Comparison of ENCODE assay signal across 8 cellular contexts in genomic region chr22:39003165-39003638, GRCh38. TPM values are rescaled to one million over a fixed set of nuclear protein-coding genes. Genes with fewer than 3 reads are reported as not detected.
DNase-seq lines count a peak whose midpoint lies in the region; ATAC-seq lines count a peak whose summit lies in the region.

No MANE protein-coding gene starts in this region.

- H3K36me3 Mint-ChIP-seq in central memory CD8-positive, alpha-beta T cell (ENCODE audit: insufficient read depth) = no peaks in the 10 kb centered on the region

- ATAC-seq in central memory CD8-positive, alpha-beta T cell (replicated peaks; ENCODE audit: extremely low read depth, poor library complexity, severe bottlenecking) = peak; percentile 95
- no peak for ATAC-seq in GM21723 (IDR thresholded peaks at IDR 0.05; ENCODE audit: unreplicated experiment)

- H3K4me3 Mint-ChIP-seq in central memory CD8-positive, alpha-beta T cell = no peak overlapping the region

- peaks cover 2% of the 10 kb centered on the region for H3K27me3 Mint-ChIP-seq in central memory CD8-positive, alpha-beta T cell

- H3K27me3 ChIP-seq in H7 (ENCODE audit: control insufficient read depth, insufficient read depth, low read length) = no peaks in the 10 kb centered on the region

- H3K9me3 Mint-ChIP-seq in central memory CD8-positive, alpha-beta T cell = no peaks in the 10 kb centered on the region

- H3K27ac Mint-ChIP-seq in central memory CD8-positive, alpha-beta T cell (ENCODE audit: low read depth) = peak overlapping the region; percentile 25

- H3K4me1 Mint-ChIP-seq in central memory CD8-positive, alpha-beta T cell = peaks cover 15% of the 10 kb centered on the region

- H3K36me3 ChIP-seq in H7 (replicated peaks; ENCODE audit: control insufficient read depth, insufficient read depth, low read length) = no peaks in the 10 kb centered on the region

- H3K4me3 ChIP-seq in H7 (ENCODE audit: insufficient read depth, low read depth, low read length) = no peak overlapping the region

- DNase-seq in DMS153 (lab: John Stamatoyannopoulos, UW) (peak; percentile 68), H7 (peak; percentile 92), NCI-H2171 (lab: John Stamatoyannopoulos, UW) (peak; percentile 36), kidney tubule cell (ENCODE audit: low spot score) (peak; percentile 86)
- peak; percentile 68 for DNase-seq in activated CD4-positive, CD25-positive, alpha-beta regulatory T cell treated with anti-CD3 and anti-CD28 coated beads, Interleukin-2, amount 50 U/mL, for 72 hours
- DNase-seq in central memory CD8-positive, alpha-beta T cell (ENCODE audit: low spot score in 2 of 2) = peak; percentile 50 to 72
- DNase-seq in stimulated activated CD4-positive, alpha-beta T cell treated with anti-CD3 and anti-CD28 coated beads, Interleukin-4, amount 100 ng/mL, for 24 hours = peak; percentile 81

RNA-seq across cellular contexts. Expression of gene APOBEC3C, which starts 10.9 kb away (rescaled TPM):
- 1.5 and 2.0 TPM in 2 replicates for total RNA-seq in H7 (2014; rRNA removed; shearing (Covaris generic))

RNA-seq across cellular contexts. Expression of gene APOBEC3D, which starts 17.7 kb away (rescaled TPM):
- 2.7 and 3.9 TPM in 2 replicates for total RNA-seq in H7 (2014; rRNA removed; shearing (Covaris generic))

RNA-seq across cellular contexts. Expression of gene APOBEC3B, which starts 21.1 kb away (rescaled TPM):
- 4.4 and 6.5 TPM in 2 replicates for total RNA-seq in H7 (2014; rRNA removed; shearing (Covaris generic))

RNA-seq across cellular contexts. Expression of gene APOBEC3F, which starts 37.5 kb away (rescaled TPM):
- 1.1 and 3.5 TPM in 2 replicates for total RNA-seq in H7 (2014; rRNA removed; shearing (Covaris generic))

RNA-seq across cellular contexts. Expression of gene APOBEC3A, which starts 45.8 kb away (rescaled TPM):
- not detected in 2 replicates for total RNA-seq in H7 (2014; rRNA removed; shearing (Covaris generic))

Comparison
In these comparisons a context has a peak if more than half of its experiments do, and no peak if none do; other contexts are left out.
1. DNase-seq: peak in every context shown above with its lines; median percentile 92 in H7; 86 in kidney tubule cell; 81 in stimulated activated CD4-positive, alpha-beta T cell treated with anti-CD3 and anti-CD28 coated beads, Interleukin-4, amount 100 ng/mL, for 24 hours; 68 in DMS153; 68 in activated CD4-positive, CD25-positive, alpha-beta regulatory T cell treated with anti-CD3 and anti-CD28 coated beads, Interleukin-2, amount 50 U/mL, for 72 hours; 61 in central memory CD8-positive, alpha-beta T cell; 36 in NCI-H2171.